8 cellular contexts compared by ENCODE assay signal in the genomic region with DNA sequence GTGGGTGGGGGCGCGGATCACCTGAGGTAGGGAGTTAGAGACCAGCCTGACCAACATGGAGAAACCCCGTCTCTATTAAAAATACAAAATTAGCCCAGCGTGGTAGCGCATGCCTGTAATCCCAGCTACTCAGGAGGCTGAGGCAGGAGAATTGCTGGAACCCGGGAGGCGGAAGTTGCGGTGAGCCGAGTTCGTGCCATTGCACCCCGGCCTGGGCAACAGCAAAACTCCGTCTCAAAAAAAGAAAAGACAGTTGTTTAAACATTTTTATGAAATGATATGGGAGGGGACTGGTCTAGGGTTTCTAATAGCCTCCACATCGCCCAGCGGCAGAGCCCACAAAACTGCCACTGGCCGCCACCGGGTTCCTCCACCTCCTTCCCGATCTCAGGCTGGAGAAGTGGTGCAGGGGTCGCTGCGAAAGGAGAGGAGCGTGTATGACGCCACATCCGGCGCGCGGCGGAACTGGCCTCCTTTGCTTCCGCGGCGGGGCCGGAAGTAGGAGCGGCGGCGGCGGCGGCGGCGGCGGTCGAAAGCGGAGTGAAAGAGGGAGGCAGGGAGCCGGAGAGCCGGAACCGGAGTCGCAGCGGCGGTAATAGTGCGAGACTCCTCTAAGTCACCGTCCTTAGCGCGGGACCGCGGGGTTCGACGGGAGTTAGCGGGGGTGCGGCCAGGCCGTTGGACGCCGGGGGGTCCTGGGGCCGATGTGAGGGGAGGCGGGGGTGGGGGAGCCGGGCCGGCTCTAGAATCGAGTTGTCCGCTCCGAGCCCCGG. TPM values are rescaled to one million over a fixed set of nuclear protein-coding genes. Genes with fewer than 3 reads are reported as not detected.
DNase-seq lines count a peak whose midpoint lies in the region; ATAC-seq and TF ChIP-seq lines count a peak whose summit lies in the region.

A gene (plus strand): TSS at position 492 of the 773 bp plus-strand sequence. CDS start 384 bp downstream, outside the sequence.

- H3K9me3 ChIP-seq in RWPE2 (ENCODE audit: severe bottlenecking): no peaks in the 10 kb centered on the region

- H3K9me3 Mint-ChIP-seq in activated T-helper 17 cell treated with anti-CD3 and anti-CD28 coated beads, Interleukin-2, amount 50 U/mL, for 72 hours: no peaks in the 10 kb centered on the region
- H3K9me3 Mint-ChIP-seq in natural killer cell: no peaks in the 10 kb centered on the region

- intact Hi-C loops in natural killer cell (cut with micrococcal nuclease): loop anchor here (1.0 kb wide), 1 partner anchor 10 kb away; a partner anchor contains a TSS

- H3K4me1 ChIP-seq in RWPE2 (ENCODE audit: insufficient read depth, poor library complexity, severe bottlenecking): peaks cover 13% of the 10 kb centered on the region

- peak within 1 kb of the TSS; percentile 91 for H3K4me3 Mint-ChIP-seq in activated T-helper 17 cell treated with anti-CD3 and anti-CD28 coated beads, Interleukin-2, amount 50 U/mL, for 72 hours
- peak within 1 kb of the TSS; percentile 98 for H3K4me3 Mint-ChIP-seq in natural killer cell

- H3K4me1 Mint-ChIP-seq in activated T-helper 17 cell treated with anti-CD3 and anti-CD28 coated beads, Interleukin-2, amount 50 U/mL, for 72 hours: peaks cover 11% of the 10 kb centered on the region
- H3K4me1 Mint-ChIP-seq in natural killer cell: peaks cover 22 to 47% of the 10 kb centered on the region in 2 donors

- H3K36me3 ChIP-seq in RWPE2 (ENCODE audit: low read depth): peaks cover 63% of the 10 kb centered on the region

- peak; percentile 83 for ATAC-seq in GM21529 (IDR thresholded peaks at IDR 0.05; ENCODE audit: unreplicated experiment)
- ATAC-seq in RWPE2 (ENCODE audit: low read depth): peak; percentile 89
- peak; percentile 88 for ATAC-seq in activated T-helper 17 cell treated with anti-CD3 and anti-CD28 coated beads, Interleukin-2, amount 50 U/mL, for 72 hours (replicated peaks)
- ATAC-seq in natural killer cell: peak; percentile 87 to 92 (median 89)

- H3K27ac Mint-ChIP-seq in activated T-helper 17 cell treated with anti-CD3 and anti-CD28 coated beads, Interleukin-2, amount 50 U/mL, for 72 hours: peak within 1 kb of the TSS; percentile 97
- H3K27ac Mint-ChIP-seq in natural killer cell: peak within 1 kb of the TSS; percentile 94 to 95

- TF ChIP-seq CTCF in RWPE2 (IDR thresholded peaks at IDR 0.05; ENCODE audit: poor library complexity, severe bottlenecking) (no peak), fibroblast of mammary gland (conservative IDR thresholded peaks at IDR 0.05; ENCODE audit: control insufficient read depth, insufficient read depth, low read depth, low read length) (no peak), natural killer cell (IDR thresholded peaks at IDR 0.05) (no peak)

- H3K27ac ChIP-seq in RWPE2 (ENCODE audit: poor library complexity, severe bottlenecking): peak within 1 kb of the TSS; percentile 69

- no peaks in the 10 kb centered on the region for H3K27me3 ChIP-seq in RWPE2 (ENCODE audit: insufficient read depth, poor library complexity, severe bottlenecking)

- peaks cover 76% of the 10 kb centered on the region for H3K36me3 Mint-ChIP-seq in activated T-helper 17 cell treated with anti-CD3 and anti-CD28 coated beads, Interleukin-2, amount 50 U/mL, for 72 hours (ENCODE audit: low read depth)
- no peaks in the 10 kb centered on the region for H3K36me3 Mint-ChIP-seq in natural killer cell

- no peaks in the 10 kb centered on the region for H3K27me3 Mint-ChIP-seq in activated T-helper 17 cell treated with anti-CD3 and anti-CD28 coated beads, Interleukin-2, amount 50 U/mL, for 72 hours
- no peaks in the 10 kb centered on the region for H3K27me3 Mint-ChIP-seq in natural killer cell (ENCODE audit: low read depth in 2 of 2)

- DNase-seq in COLO829 (ENCODE audit: low spot score): peak; percentile 95
- DNase-seq in Kasumi-1 (lab: John Stamatoyannopoulos, UW): peak; percentile 73 to 76
- DNase-seq in RWPE2 (ENCODE audit: low spot score): peak; percentile 89
- peak; percentile 86 for DNase-seq in fibroblast of mammary gland (ENCODE audit: low read depth)
- peak; percentile 91 for DNase-seq in natural killer cell
- peak; percentile 82 to 91 (median 86) for DNase-seq in stimulated activated naive CD4-positive, alpha-beta T cell (lab: John Stamatoyannopoulos, UW)

- H3K4me3 ChIP-seq in RWPE2 (ENCODE audit: severe bottlenecking) (peak within 1 kb of the TSS; percentile 87), fibroblast of mammary gland (ENCODE audit: control insufficient read depth, low read depth, low read length) (peak within 1 kb of the TSS; percentile 91)

RNA-seq across cellular contexts. Expression of the gene that starts here (rescaled TPM):
- total RNA-seq in activated T-helper 17 cell treated with anti-CD3 and anti-CD28 coated beads, Interleukin-2, amount 50 U/mL, for 72 hours: 100 to 1,000 TPM; 111 to 147 TPM
- total RNA-seq in natural killer cell: 100 to 1,000 TPM; 119 to 132 (median 130) TPM

Comparison
In these comparisons a context has a peak if more than half of its experiments do, and no peak if none do; other contexts are left out.
1. Peak in every context shown above with its lines: DNase-seq, ATAC-seq, H3K4me3 ChIP-seq and H3K27ac ChIP-seq.